26 cellular contexts compared by ENCODE assay signal in the genomic region with DNA sequence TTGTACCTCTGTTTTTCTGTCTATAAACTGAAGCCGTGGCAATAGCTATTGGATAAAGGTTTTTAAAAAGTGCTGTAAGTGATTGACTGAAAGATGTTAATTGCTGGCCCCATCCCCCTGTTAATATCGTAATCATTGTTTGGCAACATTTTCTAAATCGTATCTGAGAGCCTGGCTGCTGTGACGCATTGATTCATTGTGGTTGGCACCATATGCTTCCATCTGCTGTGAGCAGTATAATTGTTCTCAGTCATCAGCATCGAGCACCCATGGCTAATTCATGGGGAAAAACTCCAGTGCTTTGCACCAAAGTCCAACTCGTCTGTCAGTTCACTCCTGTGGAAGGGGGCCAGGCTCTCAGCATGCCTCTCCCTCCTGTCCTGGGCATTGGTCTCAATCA.
"Had no signal": no experiment of that assay in that cellular context is flagged by ENCODE, and none has a peak within 500 bp of the region (broad histone marks: within the 10 kb centered on the region; RNA-seq: fewer than 3 reads in every experiment).

No MANE protein-coding gene starts in this region.

- H3K4me2 ChIP-seq: smooth muscle cell had no signal

- FAIRE-seq: astrocyte, frontal cortex, pancreas had no signal

- H3K27me3 ChIP-seq: esophagus squamous epithelium, pancreas, sigmoid colon, vagina had no signal

- H3K36me3 ChIP-seq: esophagus squamous epithelium, pancreas, sigmoid colon, vagina had no signal

- H3K4me1 ChIP-seq: esophagus squamous epithelium, pancreas, psoas muscle, vagina had no signal

- H3K9me3 ChIP-seq: esophagus squamous epithelium, pancreas, psoas muscle, vagina had no signal

- DNase-seq: activated CD4-positive, alpha-beta T cell treated with anti-CD3 and anti-CD28 coated beads for 1 hour; activated CD4-positive, alpha-beta T cell treated with anti-CD3 and anti-CD28 coated beads, Interleukin-2, amount 10 ng/mL, durations not matched to agents 7 days and 5 days; activated CD8-positive, alpha-beta T cell treated with anti-CD3 and anti-CD28 coated beads for 36 hours; activated gamma-delta T cell treated with Interleukin-2 at 50 U/mL for 16 hours; activated naive CD4-positive, alpha-beta T cell treated with anti-CD3 and anti-CD28 coated beads, Interleukin-2, amount 50 U/mL, for 16 hours; activated T-cell treated with anti-CD3 and anti-CD28 coated beads, Interleukin-2, amount 50 U/mL, for 4 hours; amniotic stem cell; caudate nucleus; esophagus squamous epithelium; islet precursor cell; left colon; naive B cell; nephron progenitor cell; pancreas; psoas muscle; sigmoid colon; stimulated activated CD4-positive, alpha-beta T cell treated with anti-CD3 and anti-CD28 coated beads, Interleukin-1b, Interleukin-23, amount 100 ng/mL, for 48 hours; stimulated activated CD4-positive, alpha-beta T cell treated with anti-CD3 and anti-CD28 coated beads, Interleukin-4, amount 100 ng/mL, for 4 hours; stimulated activated CD8-positive, alpha-beta memory T cell treated with anti-CD3 and anti-CD28 coated beads, Interleukin-4, amount 100 ng/mL, for 48 hours; stimulated activated naive CD8-positive, alpha-beta T cell treated with anti-CD3 and anti-CD28 coated beads, Interleukin-15, amount 100 ng/mL, for 72 hours; substantia nigra; T-helper 2 cell had no signal

- H3K4me3 ChIP-seq: esophagus squamous epithelium, pancreas, psoas muscle, sigmoid colon, smooth muscle cell, vagina had no signal

- H3K27ac ChIP-seq: esophagus squamous epithelium, pancreas, psoas muscle, sigmoid colon, vagina had no signal
